In genomic region chr2:118222643-118223486, GRCh38 we compare ENCODE assay signal across 9 cellular contexts.
DNase-seq lines count a peak whose midpoint lies in the region; ATAC-seq and TF ChIP-seq lines count a peak whose summit lies in the region.
"Had no signal": no experiment of that assay in that cellular context is flagged by ENCODE, and none has a peak within 500 bp of the region (broad histone marks: within the 10 kb centered on the region; RNA-seq: fewer than 3 reads in every experiment).

No MANE protein-coding gene starts in this region.

- no peak overlapping the region for H4K91ac ChIP-seq in neuronal stem cell (ENCODE audit: low read depth, low read length, poor library complexity)

- no peak for TF ChIP-seq CTCF in GM06990 (IDR thresholded peaks at IDR 0.05; ENCODE audit: insufficient read depth, low read length, poor library complexity, severe bottlenecking)
- TF ChIP-seq CTCF in Calu3 (IDR thresholded peaks at IDR 0.05; ENCODE audit: unreplicated experiment), result no peak

- H3K36me3 ChIP-seq in GM06990 (ENCODE audit: control insufficient read depth, insufficient read depth, low read length), result no peaks in the 10 kb centered on the region
- H3K36me3 ChIP-seq in HUES64 (ENCODE audit: insufficient read depth, low read length), result no peaks in the 10 kb centered on the region
- H3K36me3 ChIP-seq in neuronal stem cell (replicated peaks in 1 of 2; ENCODE audit: control insufficient read depth in 2 of 2, insufficient read depth in 2 of 2, low read length in 2 of 2), result no peaks in the 10 kb centered on the region

- H3K36me3 Mint-ChIP-seq in central memory CD8-positive, alpha-beta T cell (ENCODE audit: insufficient read depth), result peaks cover 2% of the 10 kb centered on the region
- no peaks in the 10 kb centered on the region for H3K36me3 Mint-ChIP-seq in Calu3 (ENCODE audit: insufficient read depth, unreplicated experiment)

- no peaks in the 10 kb centered on the region for H3K79me1 ChIP-seq in neuronal stem cell (ENCODE audit: low read depth, low read length)

- no peaks in the 10 kb centered on the region for H3K9me3 Mint-ChIP-seq in central memory CD8-positive, alpha-beta T cell
- H3K9me3 Mint-ChIP-seq in Calu3 (ENCODE audit: low read depth, unreplicated experiment), result no peaks in the 10 kb centered on the region

- intact Hi-C loops in Calu3 (cut with micrococcal nuclease; ENCODE audit: unreplicated experiment), result loop anchor here (1.0 to 10.0 kb wide), 7 partner anchors 99 to 642 kb away; no protein-coding TSS in a partner anchor

- no peak overlapping the region for H3K14ac ChIP-seq in neuronal stem cell (ENCODE audit: low read length)

- H4K8ac ChIP-seq in neuronal stem cell (ENCODE audit: low read depth, low read length), result no peak overlapping the region

- no peak overlapping the region for H2BK15ac ChIP-seq in neuronal stem cell (ENCODE audit: low read length)

- H2BK5ac ChIP-seq in neuronal stem cell (ENCODE audit: low read length), result no peak overlapping the region

- H2AK5ac ChIP-seq in neuronal stem cell (ENCODE audit: low read depth, low read length), result no peak overlapping the region

- WGBS in HUES64, result 14% methylated on average over 8 of the region's 9 CpGs
- no CpG with 5 or more reads among the region's 9 CpGs for WGBS in neuronal stem cell (ENCODE audit: extremely low coverage in 2 of 2, insufficient read length in 2 of 2, insufficient replicate concordance in 1 of 2), 2 donors

- no peak overlapping the region for H2BK12ac ChIP-seq in neuronal stem cell (ENCODE audit: low read length)

- no peak overlapping the region for H3K4ac ChIP-seq in neuronal stem cell (ENCODE audit: low read length)

- no peak overlapping the region for H2BK120ac ChIP-seq in neuronal stem cell (ENCODE audit: low read depth, low read length)

- H2AFZ ChIP-seq in neuronal stem cell (ENCODE audit: low read length), result peak overlapping the region; percentile 93

- peak overlapping the region; percentile 67 for H3K4me3 ChIP-seq in GM06990 (replicated peaks; ENCODE audit: low read depth, low read length)
- peak overlapping the region; percentile 68 for H3K4me3 ChIP-seq in HUES64 (ENCODE audit: low read length)
- peak overlapping the region in 1 of 2 donors; percentile 53 for H3K4me3 ChIP-seq in neuronal stem cell (ENCODE audit: low read length in 2 of 2)
- H3K4me3 ChIP-seq: lung had no signal

- H3K4me2 ChIP-seq in neuronal stem cell (ENCODE audit: insufficient read depth, low read length, poor library complexity, severe bottlenecking), result peak overlapping the region; percentile 78

- no peaks in the 10 kb centered on the region for H3K27me3 ChIP-seq in GM06990 (replicated peaks; ENCODE audit: control insufficient read depth, insufficient read depth, low read length)
- peaks cover 45% of the 10 kb centered on the region for H3K27me3 ChIP-seq in HUES64 (ENCODE audit: insufficient read depth, low read length)
- peaks cover 0 to 25% (median 6%) of the 10 kb centered on the region in 3 experiments for H3K27me3 ChIP-seq in neuronal stem cell (ENCODE audit: control insufficient read depth in 3 of 3, insufficient read depth in 3 of 3, low read depth in 1 of 3, low read length in 3 of 3)

- H3K4me1 Mint-ChIP-seq in central memory CD8-positive, alpha-beta T cell, result peaks cover 6% of the 10 kb centered on the region
- H3K4me1 Mint-ChIP-seq in Calu3 (ENCODE audit: low read depth, unreplicated experiment), result peaks cover 25% of the 10 kb centered on the region

- no TSS peak for BruUV-seq in Calu3 (replicated peaks; lab: Mats Ljungman, UMichigan)

- H3K23ac ChIP-seq in neuronal stem cell (ENCODE audit: low read depth, low read length, poor library complexity), result no peak overlapping the region

- H3K4me1 ChIP-seq in HUES64 (ENCODE audit: insufficient read depth, low read length) (peaks cover 23% of the 10 kb centered on the region), neuronal stem cell (ENCODE audit: control insufficient read depth in 2 of 2, insufficient read depth in 1 of 2, low read depth in 1 of 2, low read length in 2 of 2) (peaks cover 12 to 23% of the 10 kb centered on the region in 2 donors)

- H3K9ac ChIP-seq in HUES64 (ENCODE audit: low read depth, low read length) (peak overlapping the region; percentile 73), neuronal stem cell (ENCODE audit: low read depth, low read length, poor library complexity) (no peak overlapping the region)

- H3K27me3 Mint-ChIP-seq in central memory CD8-positive, alpha-beta T cell, result peaks cover 86% of the 10 kb centered on the region
- H3K27me3 Mint-ChIP-seq in Calu3 (ENCODE audit: unreplicated experiment), result no peaks in the 10 kb centered on the region

- no peak overlapping the region for H3K27ac Mint-ChIP-seq in central memory CD8-positive, alpha-beta T cell (ENCODE audit: low read depth)
- H3K27ac Mint-ChIP-seq in Calu3 (ENCODE audit: unreplicated experiment), result no peak overlapping the region

- DNase-seq in GM06990 (ENCODE audit: extremely low read depth, insufficient read length) (no peak), neuronal stem cell (ENCODE audit: low spot score) (no peak), C1 segment of cervical spinal cord (lab: John Stamatoyannopoulos, UW) (no peak), SIG-M5 treated with dmso at 0.1 percent for 504 hours (lab: John Stamatoyannopoulos, UW; ENCODE audit: unreplicated experiment) (no peak), Calu3 (no peak), COLO829 (ENCODE audit: low spot score) (no peak)
- DNase-seq in central memory CD8-positive, alpha-beta T cell (ENCODE audit: low spot score in 2 of 2), result no peak

- ATAC-seq in central memory CD8-positive, alpha-beta T cell (replicated peaks; ENCODE audit: extremely low read depth, poor library complexity, severe bottlenecking), result no peak

- CTCF ChIA-PET in Calu3 (lab: Charles Lee), result interaction anchor here (0.7 kb wide), 1 partner anchor 27 kb away, joined by 3 read pairs; no protein-coding TSS in a partner anchor

- H3K18ac ChIP-seq in neuronal stem cell (ENCODE audit: low read length), result no peak overlapping the region

- no peak overlapping the region for H3K27ac ChIP-seq in HUES64 (ENCODE audit: low read depth, low read length)
- no peak overlapping the region for H3K27ac ChIP-seq in neuronal stem cell (replicated peaks; ENCODE audit: low read length)

- peak overlapping the region; percentile 81 for H3K4me3 Mint-ChIP-seq in central memory CD8-positive, alpha-beta T cell
- no peak overlapping the region for H3K4me3 Mint-ChIP-seq in Calu3 (ENCODE audit: low read depth, unreplicated experiment)

- no peaks in the 10 kb centered on the region for H3K9me3 ChIP-seq in HUES64 (ENCODE audit: insufficient read depth, low read depth, low read length)
- H3K9me3 ChIP-seq in neuronal stem cell (replicated peaks in 1 of 2; ENCODE audit: control insufficient read depth in 2 of 2, insufficient read depth in 1 of 2, low read depth in 1 of 2, low read length in 2 of 2), result no peaks in the 10 kb centered on the region
